Comparison of ENCODE assay signal across 10 cellular contexts in genomic region chr10:43607199-43607573, GRCh38. TPM values are rescaled to one million over a fixed set of nuclear protein-coding genes. Genes with fewer than 3 reads are reported as not detected.
DNase-seq lines count a peak whose midpoint lies in the region; ATAC-seq and TF ChIP-seq lines count a peak whose summit lies in the region.
"Had no signal": no experiment of that assay in that cellular context is flagged by ENCODE, and none has a peak within 500 bp of the region (broad histone marks: within the 10 kb centered on the region; RNA-seq: fewer than 3 reads in every experiment).

No MANE protein-coding gene starts in this region.

- no peak for TF ChIP-seq CTCF in Loucy (conservative IDR thresholded peaks at IDR 0.05; ENCODE audit: low read length)
- no peak for TF ChIP-seq CTCF in dorsolateral prefrontal cortex (IDR thresholded peaks at IDR 0.05 in 54 of 56, conservative IDR thresholded peaks at IDR 0.05 in 2 of 56; ENCODE audit: low read depth in 1 of 56, partially characterized antibody in 56 of 56)
- TF ChIP-seq CTCF in neural cell (IDR thresholded peaks at IDR 0.05; ENCODE audit: poor library complexity, severe bottlenecking): no peak
- no peak for TF ChIP-seq CTCF in GM13977 (IDR thresholded peaks at IDR 0.05; ENCODE audit: extremely low read depth, insufficient read depth, missing control alignments)

- peak overlapping the region; percentile 67 to 79 (median 74) for H3K4me3 ChIP-seq in BLaER1 treated with 17β-estradiol and CSF1 and Interleukin-3, amounts not matched to agents 10 nM and 100 nM
- H3K4me3 ChIP-seq in Loucy (ENCODE audit: low read length, poor library complexity, severe bottlenecking): peak overlapping the region; percentile 73
- H3K4me3 ChIP-seq in dorsolateral prefrontal cortex: peak overlapping the region in 58 of 59 donors; percentile 69 to 99 (median 87)
- H3K4me3 ChIP-seq in neural cell (ENCODE audit: low read length): peak overlapping the region; percentile 97

- peak overlapping the region in 4 of 11 experiments; percentile 78 to 88 (median 82); a peak in 8 of 22 replicates for H3K27ac ChIP-seq in BLaER1 treated with 17β-estradiol and CSF1 and Interleukin-3, amounts not matched to agents 10 nM and 100 nM
- H3K27ac ChIP-seq in dorsolateral prefrontal cortex (peak overlapping the region in 4 of 59 donors; percentile 35 to 86 (median 68)), neural cell (ENCODE audit: low read length) (no peak overlapping the region)

- H2AFZ ChIP-seq in Loucy (ENCODE audit: low read length): no peak overlapping the region
- H2AFZ ChIP-seq in neural cell (ENCODE audit: low read depth, low read length): peak overlapping the region; percentile 88

- peak overlapping the region in 10 of 11 experiments; percentile 76 to 88 (median 83); a peak in 17 of 22 replicates for H3K9ac ChIP-seq in BLaER1 treated with 17β-estradiol and CSF1 and Interleukin-3, amounts not matched to agents 10 nM and 100 nM
- H3K9ac ChIP-seq in Loucy (ENCODE audit: low read depth, low read length, poor library complexity, severe bottlenecking) (peak overlapping the region; percentile 67), neural cell (ENCODE audit: low read length) (peak overlapping the region; percentile 66)

- intact Hi-C loops in dorsolateral prefrontal cortex (cut with DNase I): loop anchor here (2.0 to 5.0 kb wide), 3 partner anchors 32 to 42 kb away; partner anchors contain the start of genes ZNF32 (in 2 of the 2) and ZNF239 (in 1 of the 2)

- peaks cover 24 to 54% (median 39%) of the 10 kb centered on the region in 11 experiments for H3K9me3 ChIP-seq in BLaER1 treated with 17β-estradiol and CSF1 and Interleukin-3, amounts not matched to agents 10 nM and 100 nM (replicated peaks in 1 of 11)
- H3K9me3 ChIP-seq in Loucy (ENCODE audit: insufficient read depth, low read depth, low read length): no peaks in the 10 kb centered on the region
- no peaks in the 10 kb centered on the region for H3K9me3 ChIP-seq in neural cell (ENCODE audit: low read length)

- DNase-seq in dorsolateral prefrontal cortex: no peak
- DNase-seq in effector CD4-positive, alpha-beta T cell: no peak
- DNase-seq in GM13977 (ENCODE audit: low spot score): no peak
- DNase-seq: activated effector memory CD4-positive, alpha-beta T cell treated with Interleukin-2 at 50 U/mL for 16 hours; NCI-H1048 had no signal

- H3K9me2 ChIP-seq in Loucy (replicated peaks; ENCODE audit: low read depth, low read length): no peaks in the 10 kb centered on the region
- no peaks in the 10 kb centered on the region for H3K9me2 ChIP-seq in neural cell (ENCODE audit: insufficient read depth, low read length)

- ATAC-seq in GM21825 (IDR thresholded peaks at IDR 0.05; ENCODE audit: unreplicated experiment) (no peak), GM21447 (IDR thresholded peaks at IDR 0.05; ENCODE audit: unreplicated experiment) (no peak)

- H3F3A ChIP-seq in Loucy (ENCODE audit: low read depth) (no peaks in the 10 kb centered on the region), neural cell (ENCODE audit: insufficient read depth, low read length, poor library complexity, severe bottlenecking) (no peaks in the 10 kb centered on the region)

- H3K36me3 ChIP-seq in BLaER1 treated with 17β-estradiol and CSF1 and Interleukin-3, amounts not matched to agents 10 nM and 100 nM: peaks cover 34 to 47% (median 41%) of the 10 kb centered on the region in 11 experiments
- no peaks in the 10 kb centered on the region for H3K36me3 ChIP-seq in Loucy (ENCODE audit: insufficient read depth, low read length)
- no peaks in the 10 kb centered on the region for H3K36me3 ChIP-seq in neural cell (ENCODE audit: insufficient read depth, low read length)

- H3K4me2 ChIP-seq in BLaER1 treated with 17β-estradiol and CSF1 and Interleukin-3, amounts not matched to agents 10 nM and 100 nM: peak overlapping the region; percentile 72 to 91 (median 85)
- H3K4me2 ChIP-seq in Loucy (ENCODE audit: low read depth, low read length, poor library complexity, severe bottlenecking): peak overlapping the region; percentile 93
- peak overlapping the region; percentile 78 for H3K4me2 ChIP-seq in neural cell (ENCODE audit: low read length)

- peaks cover 6 to 18% (median 8%) of the 10 kb centered on the region in 10 experiments for H3K4me1 ChIP-seq in BLaER1 treated with 17β-estradiol and CSF1 and Interleukin-3, amounts not matched to agents 10 nM and 100 nM
- peaks cover 17% of the 10 kb centered on the region for H3K4me1 ChIP-seq in Loucy (ENCODE audit: insufficient read depth, low read length, poor library complexity, severe bottlenecking)

- no peak for TF ChIP-seq RAD21 in neural cell (conservative IDR thresholded peaks at IDR 0.05)

- no peak for TF ChIP-seq EP300 in neural cell (conservative IDR thresholded peaks at IDR 0.05; ENCODE audit: poor library complexity, severe bottlenecking)

- H3K79me2 ChIP-seq in Loucy (ENCODE audit: insufficient read depth, low read length): 0 out of 2 replicates have a peak, but pooled peaks cover 4% of the 10 kb centered on the region
- no peaks in the 10 kb centered on the region for H3K79me2 ChIP-seq in neural cell (replicated peaks; ENCODE audit: insufficient read depth, low read length)

- H4K20me1 ChIP-seq in BLaER1 treated with 17β-estradiol and CSF1 and Interleukin-3, amounts not matched to agents 10 nM and 100 nM: no peaks in the 10 kb centered on the region
- no peaks in the 10 kb centered on the region for H4K20me1 ChIP-seq in Loucy (ENCODE audit: insufficient read depth, low read length, poor library complexity, severe bottlenecking)
- no peaks in the 10 kb centered on the region for H4K20me1 ChIP-seq in neural cell (ENCODE audit: insufficient read depth)

- H3K27me3 ChIP-seq in BLaER1 treated with 17β-estradiol and CSF1 and Interleukin-3, amounts not matched to agents 10 nM and 100 nM: no peaks in the 10 kb centered on the region
- H3K27me3 ChIP-seq in Loucy (ENCODE audit: insufficient read depth, low read length, poor library complexity, severe bottlenecking) (no peaks in the 10 kb centered on the region), dorsolateral prefrontal cortex (no peaks in the 10 kb centered on the region), neural cell (ENCODE audit: insufficient read depth, low read depth, low read length) (no peaks in the 10 kb centered on the region)

- in situ Hi-C loops in GM13977 (cut with MboI; ENCODE audit: low pct_unique_long_range_greater_than_20kb, low sequenced_read_pairs, unreplicated experiment): no loop called here

TF ChIP-seq in neural cell, 6 proteins besides CTCF, POLR2A, EP300 and RAD21:
- TF ChIP-seq, protein P1, sequence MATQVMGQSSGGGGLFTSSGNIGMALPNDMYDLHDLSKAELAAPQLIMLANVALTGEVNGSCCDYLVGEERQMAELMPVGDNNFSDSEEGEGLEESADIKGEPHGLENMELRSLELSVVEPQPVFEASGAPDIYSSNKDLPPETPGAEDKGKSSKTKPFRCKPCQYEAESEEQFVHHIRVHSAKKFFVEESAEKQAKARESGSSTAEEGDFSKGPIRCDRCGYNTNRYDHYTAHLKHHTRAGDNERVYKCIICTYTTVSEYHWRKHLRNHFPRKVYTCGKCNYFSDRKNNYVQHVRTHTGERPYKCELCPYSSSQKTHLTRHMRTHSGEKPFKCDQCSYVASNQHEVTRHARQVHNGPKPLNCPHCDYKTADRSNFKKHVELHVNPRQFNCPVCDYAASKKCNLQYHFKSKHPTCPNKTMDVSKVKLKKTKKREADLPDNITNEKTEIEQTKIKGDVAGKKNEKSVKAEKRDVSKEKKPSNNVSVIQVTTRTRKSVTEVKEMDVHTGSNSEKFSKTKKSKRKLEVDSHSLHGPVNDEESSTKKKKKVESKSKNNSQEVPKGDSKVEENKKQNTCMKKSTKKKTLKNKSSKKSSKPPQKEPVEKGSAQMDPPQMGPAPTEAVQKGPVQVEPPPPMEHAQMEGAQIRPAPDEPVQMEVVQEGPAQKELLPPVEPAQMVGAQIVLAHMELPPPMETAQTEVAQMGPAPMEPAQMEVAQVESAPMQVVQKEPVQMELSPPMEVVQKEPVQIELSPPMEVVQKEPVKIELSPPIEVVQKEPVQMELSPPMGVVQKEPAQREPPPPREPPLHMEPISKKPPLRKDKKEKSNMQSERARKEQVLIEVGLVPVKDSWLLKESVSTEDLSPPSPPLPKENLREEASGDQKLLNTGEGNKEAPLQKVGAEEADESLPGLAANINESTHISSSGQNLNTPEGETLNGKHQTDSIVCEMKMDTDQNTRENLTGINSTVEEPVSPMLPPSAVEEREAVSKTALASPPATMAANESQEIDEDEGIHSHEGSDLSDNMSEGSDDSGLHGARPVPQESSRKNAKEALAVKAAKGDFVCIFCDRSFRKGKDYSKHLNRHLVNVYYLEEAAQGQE (IDR thresholded peaks at IDR 0.05; ENCODE audit: borderline replicate concordance): no peak
- TF ChIP-seq TAF1 (IDR thresholded peaks at IDR 0.05; ENCODE audit: low read depth): no peak
- TF ChIP-seq EZH2 (IDR thresholded peaks at IDR 0.05; ENCODE audit: borderline replicate concordance, insufficient read depth, low read length, poor library complexity, severe bottlenecking): no peak

RNA-seq across cellular contexts. Expression of gene ZNF485, which starts 0.9 kb away (rescaled TPM):
- total RNA-seq in dorsolateral prefrontal cortex: 1 to 10 TPM; 2.6 to 9.9 (median 5.5) TPM
- 2.0 and 3.5 TPM in 2 replicates for polyA plus RNA-seq in neural cell
- polyA minus RNA-seq in neural cell: 9.3 and 10.8 TPM in 2 replicates

RNA-seq across cellular contexts. Expression of gene ZNF239, which starts 32.8 kb away (rescaled TPM):
- 10 to 100 TPM in 2 of 120 experiments, 1 to 10 TPM in 118; 3.7 to 10.3 (median 6.6) TPM for total RNA-seq in dorsolateral prefrontal cortex
- polyA plus RNA-seq in neural cell: 4.2 and 8.2 TPM in 2 replicates
- polyA minus RNA-seq in neural cell: 5.6 and 10.4 TPM in 2 replicates

RNA-seq across cellular contexts. Expression of gene ZNF32, which starts 41.5 kb away (rescaled TPM):
- total RNA-seq in dorsolateral prefrontal cortex: 10 to 100 TPM; 30.7 to 64.7 (median 43.9) TPM
- polyA plus RNA-seq in neural cell: 162 and 175 TPM in 2 replicates
- polyA minus RNA-seq in neural cell: 47.2 and 51.2 TPM in 2 replicates
